ENCODE assay signal across 13 cellular contexts in the genomic region with DNA sequence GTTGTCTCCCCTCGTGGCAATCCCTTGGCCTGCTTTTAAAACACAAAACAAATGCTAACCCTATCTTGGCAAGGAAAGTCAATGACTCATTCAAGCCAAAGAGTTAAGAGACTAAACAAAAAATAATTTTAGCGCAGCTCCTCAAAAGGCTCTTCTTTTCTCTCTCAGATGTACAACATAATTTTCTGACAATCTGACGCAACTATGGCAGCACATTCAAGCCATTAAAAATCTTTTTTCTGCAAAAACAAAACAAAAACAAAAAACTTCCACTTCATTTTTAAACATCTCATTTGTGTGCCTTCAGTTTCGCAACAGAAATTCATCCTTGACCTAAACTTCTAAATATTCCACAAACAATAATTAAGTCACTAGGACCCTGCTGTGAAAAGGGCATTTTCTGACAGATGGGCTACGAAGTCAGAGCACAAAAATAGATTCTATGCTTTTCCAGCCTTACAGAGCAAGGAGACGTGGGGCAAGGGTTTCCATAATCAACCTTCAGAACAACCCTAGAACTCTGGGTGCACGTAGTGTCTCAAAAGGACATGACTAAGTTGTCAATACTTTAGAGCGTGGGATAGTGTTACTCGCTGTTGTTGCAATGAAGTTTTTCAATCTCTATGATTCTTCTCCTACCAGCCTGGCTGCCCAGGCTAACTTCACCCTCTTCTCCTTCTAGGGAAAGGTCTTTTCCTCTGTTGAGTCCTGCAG.
A peak's percentile ranks its signal among the peaks of the same experiment; 100 is the strongest.
DNase-seq lines count a peak whose midpoint lies in the region; ATAC-seq lines count a peak whose summit lies in the region.
"Had no signal": no experiment of that assay in that cellular context is flagged by ENCODE, and none has a peak within 500 bp of the region (broad histone marks: within the 10 kb centered on the region; RNA-seq: fewer than 3 reads in every experiment).

No MANE protein-coding gene starts in this region.

- no peak overlapping the region for H3K4me3 ChIP-seq in mesodermal cell (ENCODE audit: extremely low read depth, insufficient read depth, low read length, poor library complexity, severe bottlenecking)

- WGBS in mesodermal cell (ENCODE audit: insufficient coverage in 2 of 2), 2 experiments: 81 to 86% methylated on average over 6 to 8 of the region's 9 CpGs

- peak overlapping the region; percentile 51 for H3K27ac ChIP-seq in mesodermal cell (ENCODE audit: low read depth, low read length, severe bottlenecking)
- H3K27ac ChIP-seq: epithelial cell of prostate had no signal

- H3K9me3 ChIP-seq in mesodermal cell (ENCODE audit: control insufficient read depth, low read length): no peaks in the 10 kb centered on the region

- ATAC-seq in HG02623 (IDR thresholded peaks at IDR 0.05; ENCODE audit: unreplicated experiment): no peak
- ATAC-seq in HG02798 (IDR thresholded peaks at IDR 0.05; ENCODE audit: poor library complexity, unreplicated experiment): no peak
- ATAC-seq in HG03439 (IDR thresholded peaks at IDR 0.05; ENCODE audit: unreplicated experiment): no peak
- ATAC-seq: T-cell had no signal

- H3K4me1 ChIP-seq in mesodermal cell (ENCODE audit: control insufficient read depth, insufficient read depth, low read length, poor library complexity, severe bottlenecking): peaks cover 28% of the 10 kb centered on the region

- DNase-seq in AG08395 (ENCODE audit: low spot score): peak; percentile 47
- DNase-seq in LHCN-M2 (ENCODE audit: low read depth): peak; percentile 77
- DNase-seq in cerebellum (ENCODE audit: low spot score): peak; percentile 32
- DNase-seq in NCI-H526 treated with DMSO at 0.1 percent for 48 hours (lab: John Stamatoyannopoulos, UW): no peak
- DNase-seq: activated T-cell treated with anti-CD3 and anti-CD28 coated beads, Interleukin-2, amount 50 U/mL, for 24 hours; CD4-positive, alpha-beta memory T cell; NCI-H1930; T-cell had no signal

- no peaks in the 10 kb centered on the region for H3K36me3 ChIP-seq in mesodermal cell (ENCODE audit: control insufficient read depth, insufficient read depth, low read length)
